In genomic region chr15:75299311-75299688, GRCh38 we compare ENCODE assay signal across 9 cellular contexts. TPM values are rescaled to one million over a fixed set of nuclear protein-coding genes. Genes with fewer than 3 reads are reported as not detected.
DNase-seq lines count a peak whose midpoint lies in the region; ATAC-seq, FAIRE-seq and TF ChIP-seq lines count a peak whose summit lies in the region.
"Not testable (repeated sequence)": the region's sequence is repeated elsewhere in the genome, so short reads cannot be mapped to it uniquely, and the experiment has no call there.
"Had no signal": no experiment of that assay in that cellular context is flagged by ENCODE, and none has a peak within 500 bp of the region (broad histone marks: within the 10 kb centered on the region; RNA-seq: fewer than 3 reads in every experiment).

No MANE protein-coding gene starts in this region.

- SMC1A ChIA-PET in GM12878 (lab: Charles Lee; ENCODE audit: uncharacterized antibody, unreplicated experiment): interaction anchor here (1.2 kb wide), 1 partner anchor 270 kb away, joined by 3 read pairs; no protein-coding TSS in a partner anchor

- H3K4me1 ChIP-seq in BE2C; Peyer's patch; GM12878 (ENCODE audit: control insufficient read depth, insufficient read depth, low read length); osteoblast (ENCODE audit: insufficient read depth, low read length): not testable (repeated sequence)

- H3K9ac ChIP-seq in GM12878 (ENCODE audit: control insufficient read depth, insufficient read depth, low read length): not testable (repeated sequence)

- ATAC-seq in GM12878 (peak; percentile 98), Right ventricle myocardium superior (ENCODE audit: poor library complexity) (peak; percentile 88)

- intact Hi-C loops in GM12878 (cut with micrococcal nuclease; ENCODE audit: unreplicated experiment); Right ventricle myocardium superior (cut with DNase I): not testable (repeated sequence)

- BruUV-seq in GM12878 (replicated peaks; lab: Mats Ljungman, UMichigan): not testable (repeated sequence)

- not testable (repeated sequence) for H2AFZ ChIP-seq in GM12878 (ENCODE audit: control insufficient read depth, low read depth, low read length); osteoblast (ENCODE audit: low read length)

- DNase-seq in BE2C (peak; percentile 67), Peyer's patch (peak in 2 of 3 donors; percentile 47 to 84), Right ventricle myocardium superior (peak; percentile 78)
- DNase-seq in GM20000 (ENCODE audit: low spot score); GM12878 (ENCODE audit: low read depth, low spot score); osteoblast (ENCODE audit: insufficient read length, low spot score, missing footprints): not testable (repeated sequence)
- peak; percentile 5 to 35 for DNase-seq in activated CD8-positive, alpha-beta memory T cell treated with anti-CD3 and anti-CD28 coated beads for 4 hours (ENCODE audit: low read depth in 2 of 2)
- DNase-seq in stimulated activated CD8-positive, alpha-beta memory T cell treated with anti-CD3 and anti-CD28 coated beads, Interleukin-15, amount 100 ng/mL, for 1 hour (ENCODE audit: low read depth): peak; percentile 33

- H3K27ac ChIP-seq in Peyer's patch; GM12878 (ENCODE audit: control insufficient read depth, insufficient read depth); osteoblast (ENCODE audit: low read depth, low read length): not testable (repeated sequence)

- TF ChIP-seq RAD21 in GM12878 (IDR thresholded peaks at IDR 0.05; ENCODE audit: insufficient read depth, low read depth, low read length): not testable (repeated sequence)

- H3K27me3 ChIP-seq in BE2C: peaks cover 18% of the 10 kb centered on the region
- not testable (repeated sequence) for H3K27me3 ChIP-seq in Peyer's patch; GM12878 (replicated peaks in 1 of 2; ENCODE audit: control insufficient read depth in 2 of 2, insufficient read depth in 2 of 2, low read length in 1 of 2); osteoblast (ENCODE audit: insufficient read depth, low read length)

- H3K4me2 ChIP-seq in GM12878 (ENCODE audit: control insufficient read depth, insufficient read depth); osteoblast (ENCODE audit: insufficient read depth, low read length): not testable (repeated sequence)

- TF ChIP-seq EP300 in GM12878 (IDR thresholded peaks at IDR 0.05; ENCODE audit: borderline replicate concordance in 1 of 2, control insufficient read depth in 1 of 2, low read depth in 2 of 2, low read length in 2 of 2): not testable (repeated sequence)

- TF ChIP-seq CTCF in BE2C (IDR thresholded peaks at IDR 0.05; ENCODE audit: low read depth, low read length) (peak; percentile 45), GM20000 (IDR thresholded peaks at IDR 0.05; ENCODE audit: extremely low read depth, missing control alignments) (peak; percentile 32), Peyer's patch (IDR thresholded peaks at IDR 0.05) (peak in 5 of 6 experiments; percentile 21 to 65 (median 30)), GM12878 (IDR thresholded peaks at IDR 0.05 in 2 of 3, conservative IDR thresholded peaks at IDR 0.05 in 1 of 3; ENCODE audit: control insufficient read depth in 2 of 3, extremely low read depth in 1 of 3, insufficient read depth in 1 of 3, low read depth in 3 of 3, low read length in 3 of 3) (peak; percentile 8 to 40 (median 37); a peak in 3 of 6 replicates), osteoblast (IDR thresholded peaks at IDR 0.05; ENCODE audit: extremely low read depth, low read depth, low read length) (peak; percentile 36)

- not testable (repeated sequence) for H3K36me3 ChIP-seq in BE2C; Peyer's patch; GM12878 (ENCODE audit: control insufficient read depth in 2 of 2, insufficient read depth in 2 of 2, low read length in 1 of 2); osteoblast (ENCODE audit: insufficient read depth, low read length)

- in situ Hi-C loops in GM12878 (cut with MboI): not testable (repeated sequence)

- POLR2A ChIA-PET in GM12878 (lab: Charles Lee): not testable (repeated sequence)

- H4K20me1 ChIP-seq in GM12878 (ENCODE audit: control insufficient read depth, insufficient read depth); osteoblast (ENCODE audit: insufficient read depth, low read length): not testable (repeated sequence)

- RAD21 ChIA-PET in GM12878 (lab: Charles Lee; ENCODE audit: unreplicated experiment): interaction anchor here (0.7 kb wide), 1 partner anchor 269 kb away, joined by 3 read pairs; no protein-coding TSS in a partner anchor

- H3K79me2 ChIP-seq in GM12878 (ENCODE audit: control insufficient read depth, insufficient read depth, low read length); osteoblast (ENCODE audit: insufficient read depth, low read length): not testable (repeated sequence)

- TF ChIP-seq POLR2A in Peyer's patch (IDR thresholded peaks at IDR 0.05); GM12878 (IDR thresholded peaks at IDR 0.05; ENCODE audit: low read depth, low read length): not testable (repeated sequence)

- not testable (repeated sequence) for H3K4me3 ChIP-seq in BE2C (ENCODE audit: low read depth, low read length); Peyer's patch; GM12878; osteoblast (ENCODE audit: insufficient read depth, low read length)

- CTCF ChIA-PET in GM12878 (lab: Yijun Ruan, JAX): interaction anchor here (0.6 to 1.5 kb wide), 3 partner anchors 79 to 293 kb away, joined by 3 to 4 read pairs (median 4); no protein-coding TSS in a partner anchor

- H3K9me3 ChIP-seq in BE2C; Peyer's patch; GM12878 (replicated peaks; ENCODE audit: control insufficient read depth, insufficient read depth, low read length); osteoblast (ENCODE audit: low read depth, low read length): not testable (repeated sequence)

- WGBS in GM12878 (ENCODE audit: insufficient coverage, insufficient replicate concordance, low lambda C conversion rate, missing lambda C conversion rate): 12% methylated on average over 5 of the region's 6 CpGs

- FAIRE-seq in GM12878 (lab: Jason Lieb, UNC): peak; percentile 84

RNA-seq across cellular contexts. Expression of gene GOLGA6D, which starts 16.7 kb away (rescaled TPM):
- not detected for polyA plus RNA-seq in BE2C (2012; ENCODE audit: insufficient read depth, insufficient read length, low read depth)
- total RNA-seq in Peyer's patch (not detected), GM12878 (2014; rRNA removed) (not detected in 2 replicates), GM12878 (2014; rRNA removed; fragmentation: Illumina TruSeq; extraction: Trizol) (not detected in 2 replicates), GM12878 (2021) (not detected in 2 replicates), Right ventricle myocardium superior (not detected), osteoblast (not detected in 2 replicates)
- not detected in 2 replicates for total RNA-seq in GM12878 (2013; cell fraction: nucleolus; rRNA removed)
- not detected for polyA plus RNA-seq in GM12878 (2011; ENCODE audit: low read depth)
- polyA plus RNA-seq in GM12878 (2011; rRNA removed) (not detected in 2 replicates), GM12878 (2014; fragmentation: Illumina TruSeq; extraction: Trizol) (not detected in 2 replicates), GM12878 (2014; fragmentation: Nextera tagmentation; extraction: Ambion mirVana) (not detected), GM12878 (2014; rRNA removed) (not detected in 2 replicates), GM12878 (2016; fragmentation: Nextera tagmentation; extraction: Ambion mirVana) (not detected)
- polyA plus RNA-seq in GM12878 (2011; cell fraction: cytosol; rRNA removed): not detected in 2 replicates
- 0.06 TPM in 1 of 2 replicates, not detected in the other for polyA plus RNA-seq in GM12878 (2011; cell fraction: nucleus; rRNA removed)
- polyA plus RNA-seq in GM12878 (2012): 0.04 TPM in 1 of 2 replicates, not detected in the other
- not detected in 2 replicates for polyA minus RNA-seq in GM12878 (2011; rRNA and poly(A)+ RNA removed)
- not detected in 2 replicates for polyA minus RNA-seq in GM12878 (2011; cell fraction: cytosol; rRNA and poly(A)+ RNA removed)
- polyA minus RNA-seq in GM12878 (2011; cell fraction: nucleus; rRNA and poly(A)+ RNA removed): not detected in 2 replicates
- total RNA-seq: SJSA1 had no signal

RNA-seq across cellular contexts. Expression of gene COMMD4, which starts 36.6 kb away (rescaled TPM):
- 74.7 TPM for polyA plus RNA-seq in BE2C (2012; ENCODE audit: insufficient read depth, insufficient read length, low read depth)
- total RNA-seq in Peyer's patch (100 to 1,000 TPM in 1 of 4 donors, 10 to 100 TPM in 3; 54.2 to 107 (median 68.0) TPM), GM12878 (2014; rRNA removed) (110 and 113 TPM in 2 replicates), GM12878 (2014; rRNA removed; fragmentation: Illumina TruSeq; extraction: Trizol) (46.1 and 48.4 TPM in 2 replicates), GM12878 (2021) (86.3 and 98.9 TPM in 2 replicates), Right ventricle myocardium superior (40.7 TPM), osteoblast (67.2 and 68.4 TPM in 2 replicates)
- total RNA-seq in GM12878 (2013; cell fraction: nucleolus; rRNA removed): 17.9 and 18.5 TPM in 2 replicates
- polyA plus RNA-seq in GM12878 (2011; ENCODE audit: low read depth): 30.1 TPM
- polyA plus RNA-seq in GM12878 (2011; rRNA removed) (32.0 and 53.2 TPM in 2 replicates), GM12878 (2014; fragmentation: Illumina TruSeq; extraction: Trizol) (18.5 and 34.3 TPM in 2 replicates), GM12878 (2014; fragmentation: Nextera tagmentation; extraction: Ambion mirVana) (10 to 100 TPM; 14.5 to 38.4 TPM), GM12878 (2014; rRNA removed) (97.4 and 111 TPM in 2 replicates), GM12878 (2016; fragmentation: Nextera tagmentation; extraction: Ambion mirVana) (100 to 1,000 TPM; 115 to 118 TPM)
- 129 and 166 TPM in 2 replicates for polyA plus RNA-seq in GM12878 (2011; cell fraction: cytosol; rRNA removed)
- polyA plus RNA-seq in GM12878 (2011; cell fraction: nucleus; rRNA removed): 127 and 161 TPM in 2 replicates
- polyA plus RNA-seq in GM12878 (2012): 64.3 and 67.6 TPM in 2 replicates
- 19.5 and 56.0 TPM in 2 replicates for polyA minus RNA-seq in GM12878 (2011; rRNA and poly(A)+ RNA removed)
- 14.7 and 26.7 TPM in 2 replicates for polyA minus RNA-seq in GM12878 (2011; cell fraction: cytosol; rRNA and poly(A)+ RNA removed)
- polyA minus RNA-seq in GM12878 (2011; cell fraction: nucleus; rRNA and poly(A)+ RNA removed): 11.8 and 14.3 TPM in 2 replicates

RNA-seq across cellular contexts. Expression of gene GOLGA6C, which starts 41.2 kb away (rescaled TPM):
- not detected for polyA plus RNA-seq in BE2C (2012; ENCODE audit: insufficient read depth, insufficient read length, low read depth)
- total RNA-seq in Peyer's patch (not detected), GM12878 (2014; rRNA removed) (not detected in 2 replicates), GM12878 (2014; rRNA removed; fragmentation: Illumina TruSeq; extraction: Trizol) (not detected in 2 replicates), GM12878 (2021) (not detected in 2 replicates), Right ventricle myocardium superior (not detected), osteoblast (not detected in 2 replicates)
- not detected in 2 replicates for total RNA-seq in GM12878 (2013; cell fraction: nucleolus; rRNA removed)
- polyA plus RNA-seq in GM12878 (2011; ENCODE audit: low read depth): not detected
- polyA plus RNA-seq in GM12878 (2011; rRNA removed) (not detected in 2 replicates), GM12878 (2014; fragmentation: Illumina TruSeq; extraction: Trizol) (not detected in 2 replicates), GM12878 (2014; fragmentation: Nextera tagmentation; extraction: Ambion mirVana) (not detected), GM12878 (2014; rRNA removed) (not detected in 2 replicates), GM12878 (2016; fragmentation: Nextera tagmentation; extraction: Ambion mirVana) (not detected)
- 0.03 TPM in 1 of 2 replicates, not detected in the other for polyA plus RNA-seq in GM12878 (2011; cell fraction: cytosol; rRNA removed)
- not detected in 2 replicates for polyA plus RNA-seq in GM12878 (2011; cell fraction: nucleus; rRNA removed)
- 0.08 TPM in 1 of 2 replicates, not detected in the other for polyA plus RNA-seq in GM12878 (2012)
- not detected in 2 replicates for polyA minus RNA-seq in GM12878 (2011; rRNA and poly(A)+ RNA removed)
- polyA minus RNA-seq in GM12878 (2011; cell fraction: cytosol; rRNA and poly(A)+ RNA removed): not detected in 2 replicates
- polyA minus RNA-seq in GM12878 (2011; cell fraction: nucleus; rRNA and poly(A)+ RNA removed): not detected in 2 replicates
- total RNA-seq: SJSA1 had no signal

RNA-seq across cellular contexts. Expression of gene NEIL1, which starts 47.5 kb away (rescaled TPM):
- polyA plus RNA-seq in BE2C (2012; ENCODE audit: insufficient read depth, insufficient read length, low read depth): 7.6 TPM
- total RNA-seq in Peyer's patch: 100 to 1,000 TPM in 3 of 4 donors, 10 to 100 TPM in 1; 63.7 to 173 (median 112) TPM
- total RNA-seq in GM12878 (2013; cell fraction: nucleolus; rRNA removed): 3.4 and 5.6 TPM in 2 replicates
- total RNA-seq in GM12878 (2014; rRNA removed): 0.71 and 0.73 TPM in 2 replicates
- total RNA-seq in GM12878 (2014; rRNA removed; fragmentation: Illumina TruSeq; extraction: Trizol): 0.58 and 0.92 TPM in 2 replicates
- 0.96 and 1.5 TPM in 2 replicates for total RNA-seq in GM12878 (2021)
- 10.3 TPM for polyA plus RNA-seq in GM12878 (2011; ENCODE audit: low read depth)
- polyA plus RNA-seq in GM12878 (2011; rRNA removed): 0.04 and 0.23 TPM in 2 replicates
- 0.16 and 0.17 TPM in 2 replicates for polyA plus RNA-seq in GM12878 (2011; cell fraction: cytosol; rRNA removed)
- 1.0 and 2.4 TPM in 2 replicates for polyA plus RNA-seq in GM12878 (2011; cell fraction: nucleus; rRNA removed)
- 9.5 and 12.7 TPM in 2 replicates for polyA plus RNA-seq in GM12878 (2012)
- 0.37 and 1.3 TPM in 2 replicates for polyA plus RNA-seq in GM12878 (2014; fragmentation: Illumina TruSeq; extraction: Trizol)
- polyA plus RNA-seq in GM12878 (2014; fragmentation: Nextera tagmentation; extraction: Ambion mirVana): under 1 TPM; 0.10 to 0.37 TPM
- polyA plus RNA-seq in GM12878 (2014; rRNA removed): 1.8 and 2.5 TPM in 2 replicates
- 1 to 10 TPM; 1.2 to 2.3 TPM for polyA plus RNA-seq in GM12878 (2016; fragmentation: Nextera tagmentation; extraction: Ambion mirVana)
- polyA minus RNA-seq in GM12878 (2011; rRNA and poly(A)+ RNA removed): 0.36 TPM in 1 of 2 replicates, not detected in the other
- polyA minus RNA-seq in GM12878 (2011; cell fraction: cytosol; rRNA and poly(A)+ RNA removed): not detected in 2 replicates
- 0.85 TPM in 1 of 2 replicates, not detected in the other for polyA minus RNA-seq in GM12878 (2011; cell fraction: nucleus; rRNA and poly(A)+ RNA removed)
- 9.7 TPM for total RNA-seq in Right ventricle myocardium superior
- 3.6 and 5.0 TPM in 2 replicates for total RNA-seq in osteoblast
